ENCODE assay signal across 16 cellular contexts in the genomic region with DNA sequence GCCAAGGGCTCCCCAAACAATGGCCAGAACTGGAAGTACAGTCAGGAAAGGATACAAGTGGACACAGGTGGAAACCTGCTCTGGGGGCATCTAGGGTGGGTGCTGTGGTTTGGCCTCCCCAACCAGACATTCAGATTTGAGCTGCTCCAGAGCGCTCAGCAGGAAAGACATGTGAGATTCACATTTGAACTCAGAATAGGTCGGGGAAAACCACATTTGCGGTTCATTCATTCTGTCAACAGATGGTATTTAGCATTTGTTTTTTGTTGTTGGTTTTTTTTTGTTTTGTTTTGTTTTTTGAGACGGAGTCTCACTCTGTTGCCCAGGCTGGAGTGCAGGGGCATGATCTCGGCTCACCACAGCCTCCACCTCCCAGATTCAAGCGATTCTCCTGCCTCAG.
"Had no signal": no experiment of that assay in that cellular context is flagged by ENCODE, and none has a peak within 500 bp of the region (broad histone marks: within the 10 kb centered on the region; RNA-seq: fewer than 3 reads in every experiment).

No MANE protein-coding gene starts in this region.

- H3K27ac ChIP-seq: SJSA1, SK-N-MC had no signal

- H3K27me3 ChIP-seq: SJSA1 had no signal

- DNase-seq: KBM-7, NCI-H1092 treated with DMSO at 0.1 percent for 48 hours, NCI-H1436, NCI-H187, NCI-H2029, NCI-H2171 treated with DMSO at 0.1 percent for 48 hours, NCI-H345, NCI-H446 treated with DMSO at 0.1 percent for 48 hours, NCI-H510A treated with DMSO at 0.1 percent for 48 hours, NCI-H526 treated with DMSO at 0.1 percent for 48 hours, NCI-H748 treated with DMSO at 0.1 percent for 48 hours, Right ventricle myocardium superior, RPMI8226, SIG-M5 had no signal

- H3K4me3 ChIP-seq: SJSA1, SK-N-MC had no signal

- H3K4me1 ChIP-seq: SJSA1 had no signal

- H3K36me3 ChIP-seq: SJSA1 had no signal

- H3K9me3 ChIP-seq: SJSA1 had no signal
